7 cellular contexts compared by ENCODE assay signal in the genomic region with DNA sequence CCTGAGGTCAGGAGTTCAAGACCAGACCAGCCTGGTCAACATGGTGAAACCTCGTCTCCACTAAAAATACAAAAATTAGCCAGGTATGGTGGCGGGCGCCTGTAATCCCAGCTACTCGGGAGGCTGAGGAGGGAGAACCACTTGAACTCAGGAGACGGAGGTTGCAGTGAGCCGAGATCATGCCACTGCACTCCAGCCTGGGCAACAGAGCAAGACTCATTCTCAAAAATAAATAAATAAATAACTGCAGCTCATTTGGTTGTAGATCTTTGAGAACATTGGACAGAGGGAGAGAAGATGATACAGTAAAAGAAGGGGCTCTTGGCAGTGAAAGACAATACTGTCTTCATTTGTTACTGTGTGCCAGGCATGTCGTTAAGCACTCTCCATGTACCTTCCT. TPM values are rescaled to one million over a fixed set of nuclear protein-coding genes. Genes with fewer than 3 reads are reported as not detected.
DNase-seq lines count a peak whose midpoint lies in the region; ATAC-seq and TF ChIP-seq lines count a peak whose summit lies in the region.
"Not testable (repeated sequence)": the region's sequence is repeated elsewhere in the genome, so short reads cannot be mapped to it uniquely, and the experiment has no call there.

No MANE protein-coding gene starts in this region.

- peak overlapping the region; percentile 62 for H2BK120ac ChIP-seq in IMR-90 (ENCODE audit: low read depth, low read length)
- H2BK120ac ChIP-seq in trophoblast cell (ENCODE audit: insufficient read depth, low read length, poor library complexity): not testable (repeated sequence)

- not testable (repeated sequence) for H3K27ac ChIP-seq in GM23248
- H3K27ac ChIP-seq in IMR-90 (ENCODE audit: insufficient read depth, low read length) (peak overlapping the region; percentile 73; the same call in 1 of the 2 replicates), SK-N-MC (peak overlapping the region; percentile 42; the same call in 1 of the 2 replicates), heart right ventricle (peak overlapping the region in 6 of 10 donors; percentile 3 to 73 (median 41)), trophoblast cell (ENCODE audit: low read depth, low read length) (peak overlapping the region; percentile 73)

- H3K27me3 ChIP-seq in GM23248 (replicated peaks; ENCODE audit: insufficient read depth); IMR-90 (ENCODE audit: control insufficient read depth, insufficient read depth, low read length); heart right ventricle; trophoblast cell (ENCODE audit: insufficient read depth, low read length): not testable (repeated sequence)

- peaks cover 21% of the 10 kb centered on the region; the same call in 1 of the 2 replicates for H3F3A ChIP-seq in GM23248 (ENCODE audit: insufficient read depth)

- intact Hi-C loops in IMR-90 (cut with micrococcal nuclease); heart right ventricle (cut with DNase I): not testable (repeated sequence)

- H3K9me3 Mint-ChIP-seq in chondrocyte (ENCODE audit: low read depth); mesothelial cell of epicardium: not testable (repeated sequence)

- H3K36me3 Mint-ChIP-seq in chondrocyte (ENCODE audit: low read depth): peaks cover 13% of the 10 kb centered on the region
- H3K36me3 Mint-ChIP-seq in mesothelial cell of epicardium: peaks cover 34% of the 10 kb centered on the region

- POLR2A ChIA-PET in IMR-90 (lab: Charles Lee; ENCODE audit: unreplicated experiment): not testable (repeated sequence)

- H3K23ac ChIP-seq in IMR-90 (ENCODE audit: low read depth, low read length): peak overlapping the region; percentile 81; the same call in 1 of the 2 replicates
- not testable (repeated sequence) for H3K23ac ChIP-seq in trophoblast cell (ENCODE audit: low read length)

- peak overlapping the region; percentile 36 for H3K4me2 ChIP-seq in GM23248 (ENCODE audit: unreplicated experiment)
- peak overlapping the region; percentile 96 for H3K4me2 ChIP-seq in IMR-90 (ENCODE audit: low read depth, low read length)
- not testable (repeated sequence) for H3K4me2 ChIP-seq in trophoblast cell (ENCODE audit: low read length)

- peaks cover 4 to 34% of the 10 kb centered on the region in 2 experiments; a peak in 2 of 4 replicates for H3K79me1 ChIP-seq in IMR-90 (ENCODE audit: low read depth in 1 of 2, low read length in 2 of 2)
- H3K79me1 ChIP-seq in trophoblast cell (ENCODE audit: low read length): not testable (repeated sequence)

- H2BK15ac ChIP-seq in IMR-90 (ENCODE audit: low read depth, low read length): peak overlapping the region; percentile 72; the same call in 1 of the 3 replicates

- H3K4me1 ChIP-seq in GM23248 (ENCODE audit: insufficient read depth): peaks cover 16% of the 10 kb centered on the region
- peaks cover 11% of the 10 kb centered on the region for H3K4me1 ChIP-seq in IMR-90 (ENCODE audit: control insufficient read depth, insufficient read depth, low read length)
- H3K4me1 ChIP-seq in heart right ventricle: peaks cover 0 to 11% (median 5%) of the 10 kb centered on the region in 9 donors
- H3K4me1 ChIP-seq in trophoblast cell (ENCODE audit: control insufficient read depth in 1 of 2, insufficient read depth in 2 of 2, low read length in 2 of 2): peaks cover 9 to 12% of the 10 kb centered on the region in 2 experiments

- ATAC-seq in IMR-90 (ENCODE audit: low read depth); heart right ventricle: not testable (repeated sequence)

- peak overlapping the region; percentile 38; the same call in 1 of the 2 replicates for H3K4me3 ChIP-seq in GM23248
- H3K4me3 ChIP-seq in IMR-90 (ENCODE audit: insufficient read depth, low read depth, low read length); SK-N-MC; heart right ventricle; trophoblast cell (ENCODE audit: low read depth, low read length): not testable (repeated sequence)

- H2BK5ac ChIP-seq in IMR-90 (ENCODE audit: low read depth, low read length, poor library complexity, severe bottlenecking): peak overlapping the region; percentile 89
- not testable (repeated sequence) for H2BK5ac ChIP-seq in trophoblast cell (ENCODE audit: low read depth, low read length, poor library complexity)

- H2AK9ac ChIP-seq in IMR-90 (replicated peaks; ENCODE audit: low read depth, low read length, poor library complexity): not testable (repeated sequence)

- H3K9me1 ChIP-seq in IMR-90 (ENCODE audit: insufficient read depth, low read length): peaks cover 15% of the 10 kb centered on the region

- H2AFZ ChIP-seq in GM23248; IMR-90 (replicated peaks; ENCODE audit: low read length, poor library complexity); trophoblast cell (ENCODE audit: insufficient read depth, low read length, poor library complexity): not testable (repeated sequence)

- not testable (repeated sequence) for H3K9me3 ChIP-seq in GM23248 (ENCODE audit: low read depth); IMR-90 (ENCODE audit: control insufficient read depth, insufficient read depth, low read length); SK-N-MC (ENCODE audit: low read depth, low read length); heart right ventricle; trophoblast cell (ENCODE audit: insufficient read depth, low read depth, low read length)

- H2BK20ac ChIP-seq in IMR-90 (ENCODE audit: low read depth, low read length): peak overlapping the region; percentile 66; the same call in 1 of the 2 replicates

- H3K56ac ChIP-seq in IMR-90 (ENCODE audit: extremely low read depth, insufficient read depth, low read length): not testable (repeated sequence)

- CTCF ChIA-PET in IMR-90 (lab: Yijun Ruan, JAX): interaction anchor here (0.5 kb wide), 1 partner anchor 23 kb away, joined by 3 read pairs; no protein-coding TSS in a partner anchor

- peak overlapping the region; percentile 99; the same call in 1 of the 2 replicates for H2AK5ac ChIP-seq in IMR-90 (ENCODE audit: low read depth, low read length)
- H2AK5ac ChIP-seq in trophoblast cell (ENCODE audit: low read length): not testable (repeated sequence)

- H3K36me3 ChIP-seq in GM23248 (ENCODE audit: low read depth): peaks cover 15% of the 10 kb centered on the region; the same call in 1 of the 2 replicates
- peaks cover 30% of the 10 kb centered on the region for H3K36me3 ChIP-seq in IMR-90 (ENCODE audit: control insufficient read depth, insufficient read depth, low read length)
- peaks cover 30% of the 10 kb centered on the region for H3K36me3 ChIP-seq in SK-N-MC (ENCODE audit: insufficient read depth, low read length)
- H3K36me3 ChIP-seq in heart right ventricle: peaks cover 0 to 74% (median 19%) of the 10 kb centered on the region in 9 donors
- peaks cover 10 to 20% of the 10 kb centered on the region in 2 experiments for H3K36me3 ChIP-seq in trophoblast cell (ENCODE audit: control insufficient read depth in 1 of 2, insufficient read depth in 2 of 2, low read length in 2 of 2)

- not testable (repeated sequence) for H3K27me3 Mint-ChIP-seq in chondrocyte (ENCODE audit: low read depth); mesothelial cell of epicardium (ENCODE audit: low read depth)

- not testable (repeated sequence) for H4K20me1 ChIP-seq in GM23248 (ENCODE audit: insufficient read depth); IMR-90 (ENCODE audit: insufficient read depth, low read length)

- H3K14ac ChIP-seq in IMR-90 (replicated peaks; ENCODE audit: low read depth, low read length); trophoblast cell (ENCODE audit: low read length): not testable (repeated sequence)

- not testable (repeated sequence) for TF ChIP-seq RAD21 in IMR-90 (IDR thresholded peaks at IDR 0.05; ENCODE audit: low read length)

- H2BK12ac ChIP-seq in trophoblast cell (ENCODE audit: low read length): not testable (repeated sequence)

- WGBS in GM23248 (ENCODE audit: low coverage in 1 of 2, low lambda C conversion rate in 2 of 2, missing lambda C conversion rate in 2 of 2), 2 experiments: 94 to 95% methylated on average over 7 of the region's 7 CpGs
- no CpG with 5 or more reads among the region's 7 CpGs for WGBS in IMR-90 (ENCODE audit: extremely low coverage in 2 of 2, insufficient read length in 1 of 2), 2 experiments
- WGBS in heart right ventricle, 2 donors: 96 to 97% methylated on average over 7 of the region's 7 CpGs
- no CpG with 5 or more reads among the region's 7 CpGs for WGBS in trophoblast cell (ENCODE audit: extremely low coverage, insufficient coverage, insufficient read length)

- H3K27ac Mint-ChIP-seq in chondrocyte (ENCODE audit: unreplicated experiment): peak overlapping the region; percentile 20
- peak overlapping the region; percentile 61 for H3K27ac Mint-ChIP-seq in mesothelial cell of epicardium

- H4K8ac ChIP-seq in IMR-90 (ENCODE audit: low read depth in 2 of 2, low read length in 2 of 2): peak overlapping the region in 1 of 2 experiments; percentile 24; a peak in 1 of 4 replicates
- H4K8ac ChIP-seq in trophoblast cell (ENCODE audit: low read depth, low read length): not testable (repeated sequence)

- in situ Hi-C loops in GM23248 (cut with MboI); IMR-90 (cut with MboI; ENCODE audit: low sequenced_read_pairs): not testable (repeated sequence)

- H4K12ac ChIP-seq in trophoblast cell (ENCODE audit: low read depth, low read length): not testable (repeated sequence)

- not testable (repeated sequence) for H3K9ac ChIP-seq in GM23248; SK-N-MC (ENCODE audit: insufficient read length); trophoblast cell (ENCODE audit: low read length)
- H3K9ac ChIP-seq in IMR-90 (ENCODE audit: low read depth, low read length): peak overlapping the region; percentile 45; the same call in 1 of the 2 replicates

- H3K79me2 ChIP-seq in GM23248 (ENCODE audit: insufficient read depth); trophoblast cell (ENCODE audit: control insufficient read depth, insufficient read depth, low read length, poor library complexity): not testable (repeated sequence)

- not testable (repeated sequence) for H3K9me2 ChIP-seq in GM23248 (ENCODE audit: insufficient read depth)

- BruUV-seq in IMR-90 (replicated peaks; lab: Mats Ljungman, UMichigan): not testable (repeated sequence)

- dilution Hi-C loops in IMR-90 (cut with HindIII; ENCODE audit: low sequenced_read_pairs, unreplicated experiment): not testable (repeated sequence)

- not testable (repeated sequence) for TF ChIP-seq CTCF in IMR-90 (conservative IDR thresholded peaks at IDR 0.05; ENCODE audit: low read depth, low read length); chondrocyte (IDR thresholded peaks at IDR 0.05); heart right ventricle (IDR thresholded peaks at IDR 0.05); mesothelial cell of epicardium (IDR thresholded peaks at IDR 0.05; ENCODE audit: unreplicated experiment)

- not testable (repeated sequence) for TF ChIP-seq POLR2A in IMR-90 (IDR thresholded peaks at IDR 0.05; ENCODE audit: low read depth, low read length)

- H3K4me3 Mint-ChIP-seq in chondrocyte (ENCODE audit: unreplicated experiment); mesothelial cell of epicardium: not testable (repeated sequence)

- peaks cover 22% of the 10 kb centered on the region for H3K4me1 Mint-ChIP-seq in chondrocyte (ENCODE audit: low read depth)
- H3K4me1 Mint-ChIP-seq in mesothelial cell of epicardium: not testable (repeated sequence)

- peak overlapping the region; percentile 78; the same call in 1 of the 2 replicates for H4K5ac ChIP-seq in IMR-90 (ENCODE audit: low read depth, low read length)

- H4K91ac ChIP-seq in IMR-90 (ENCODE audit: insufficient read depth, low read depth, low read length) (peak overlapping the region; percentile 67; the same call in 1 of the 2 replicates), trophoblast cell (ENCODE audit: low read depth, low read length) (peak overlapping the region; percentile 32)

- H3K4ac ChIP-seq in IMR-90 (ENCODE audit: low read depth, low read length): peak overlapping the region; percentile 70; the same call in 1 of the 2 replicates
- not testable (repeated sequence) for H3K4ac ChIP-seq in trophoblast cell (ENCODE audit: low read depth, low read length)

- H3K18ac ChIP-seq in IMR-90 (ENCODE audit: low read depth, low read length): peak overlapping the region; percentile 92; the same call in 1 of the 2 replicates
- not testable (repeated sequence) for H3K18ac ChIP-seq in trophoblast cell (ENCODE audit: low read length)

- DNase-seq in GM23248; IMR-90; SK-N-MC (ENCODE audit: low read depth, low spot score); chondrocyte (ENCODE audit: low spot score); heart right ventricle; mesothelial cell of epicardium (ENCODE audit: low spot score in 2 of 2, unreplicated experiment in 2 of 2); trophoblast cell: not testable (repeated sequence)

RNA-seq across cellular contexts. Expression of gene KPNA6, which starts 7.0 kb away (rescaled TPM):
- total RNA-seq in GM23248 (2014; rRNA removed; shearing (Covaris generic)): 52.9 and 56.0 TPM in 2 replicates
- polyA plus RNA-seq in GM23248 (2016; fragmentation: Nextera tagmentation; extraction: Ambion mirVana) (38.3 and 39.9 TPM in 2 replicates), IMR-90 (2012; rRNA removed) (25.4 and 27.0 TPM in 2 replicates), heart right ventricle (10 to 100 TPM; 10.2 to 11.3 TPM)
- total RNA-seq in IMR-90 (2012; rRNA removed) (50.7 and 53.6 TPM in 2 replicates), chondrocyte (66.3 to 89.3 TPM (median 80.9 TPM) in 3 replicates), heart right ventricle (10 to 100 TPM; 73.0 to 92.5 (median 82.6) TPM), mesothelial cell of epicardium (67.5 to 70.5 TPM (median 68.7 TPM) in 3 replicates)
- 12.2 and 17.0 TPM in 2 replicates for polyA plus RNA-seq in IMR-90 (2012; cell fraction: cytosol; rRNA removed)
- 6.5 and 17.8 TPM in 2 replicates for polyA plus RNA-seq in IMR-90 (2012; cell fraction: nucleus; rRNA removed; ENCODE audit: low replicate concordance)
- polyA plus RNA-seq in trophoblast cell (2013): 32.5 and 34.1 TPM in 2 replicates

RNA-seq across cellular contexts. Expression of gene TMEM39B, which starts 28.1 kb away (rescaled TPM):
- total RNA-seq in GM23248 (2014; rRNA removed; shearing (Covaris generic)): 5.7 and 6.8 TPM in 2 replicates
- 21.4 and 24.1 TPM in 2 replicates for polyA plus RNA-seq in GM23248 (2016; fragmentation: Nextera tagmentation; extraction: Ambion mirVana)
- total RNA-seq in IMR-90 (2012; rRNA removed): 4.4 and 6.5 TPM in 2 replicates
- polyA plus RNA-seq in IMR-90 (2012; rRNA removed): 28.7 and 30.2 TPM in 2 replicates
- polyA plus RNA-seq in IMR-90 (2012; cell fraction: cytosol; rRNA removed): 21.5 and 31.3 TPM in 2 replicates
- 26.5 and 45.9 TPM in 2 replicates for polyA plus RNA-seq in IMR-90 (2012; cell fraction: nucleus; rRNA removed; ENCODE audit: low replicate concordance)
- total RNA-seq in chondrocyte: 13.9 to 15.8 TPM (median 14.1 TPM) in 3 replicates
- total RNA-seq in heart right ventricle: 10 to 100 TPM in 1 of 10 donors, 1 to 10 TPM in 9; 4.8 to 15.5 (median 6.5) TPM
- polyA plus RNA-seq in heart right ventricle: 1 to 10 TPM; 7.2 to 7.5 TPM
- total RNA-seq in mesothelial cell of epicardium: 23.5 to 27.3 TPM (median 26.2 TPM) in 3 replicates
- 10.1 and 11.0 TPM in 2 replicates for polyA plus RNA-seq in trophoblast cell (2013)
